1 cellular context compared by ENCODE assay signal in the genomic region with DNA sequence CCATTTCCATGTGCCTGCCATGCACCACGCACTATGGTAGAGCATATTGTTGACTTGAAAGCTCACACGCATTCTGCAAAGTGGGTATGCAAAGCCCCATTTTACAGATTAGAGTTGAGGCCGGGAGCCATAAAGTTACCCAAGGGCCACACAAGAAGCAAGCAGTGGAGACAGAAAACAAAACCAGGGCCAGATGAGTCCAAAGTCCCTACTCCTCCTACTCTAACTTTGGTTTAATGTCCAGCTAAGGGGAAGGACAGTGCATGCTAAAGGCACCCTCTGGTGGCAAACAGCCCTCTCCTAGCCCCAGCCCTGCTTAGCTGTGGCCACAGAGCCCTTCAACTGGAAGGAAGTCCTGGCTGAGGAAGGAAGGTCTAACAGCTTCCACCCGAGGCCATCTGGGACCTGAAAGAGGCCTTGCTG.
TF ChIP-seq lines count a peak whose summit lies in the region.

No MANE protein-coding gene starts in this region.

TF ChIP-seq in WTC11, 78 proteins besides CTCF, POLR2A, EP300 and RAD21 (continued from another document):
- TF ChIP-seq, protein P1, sequence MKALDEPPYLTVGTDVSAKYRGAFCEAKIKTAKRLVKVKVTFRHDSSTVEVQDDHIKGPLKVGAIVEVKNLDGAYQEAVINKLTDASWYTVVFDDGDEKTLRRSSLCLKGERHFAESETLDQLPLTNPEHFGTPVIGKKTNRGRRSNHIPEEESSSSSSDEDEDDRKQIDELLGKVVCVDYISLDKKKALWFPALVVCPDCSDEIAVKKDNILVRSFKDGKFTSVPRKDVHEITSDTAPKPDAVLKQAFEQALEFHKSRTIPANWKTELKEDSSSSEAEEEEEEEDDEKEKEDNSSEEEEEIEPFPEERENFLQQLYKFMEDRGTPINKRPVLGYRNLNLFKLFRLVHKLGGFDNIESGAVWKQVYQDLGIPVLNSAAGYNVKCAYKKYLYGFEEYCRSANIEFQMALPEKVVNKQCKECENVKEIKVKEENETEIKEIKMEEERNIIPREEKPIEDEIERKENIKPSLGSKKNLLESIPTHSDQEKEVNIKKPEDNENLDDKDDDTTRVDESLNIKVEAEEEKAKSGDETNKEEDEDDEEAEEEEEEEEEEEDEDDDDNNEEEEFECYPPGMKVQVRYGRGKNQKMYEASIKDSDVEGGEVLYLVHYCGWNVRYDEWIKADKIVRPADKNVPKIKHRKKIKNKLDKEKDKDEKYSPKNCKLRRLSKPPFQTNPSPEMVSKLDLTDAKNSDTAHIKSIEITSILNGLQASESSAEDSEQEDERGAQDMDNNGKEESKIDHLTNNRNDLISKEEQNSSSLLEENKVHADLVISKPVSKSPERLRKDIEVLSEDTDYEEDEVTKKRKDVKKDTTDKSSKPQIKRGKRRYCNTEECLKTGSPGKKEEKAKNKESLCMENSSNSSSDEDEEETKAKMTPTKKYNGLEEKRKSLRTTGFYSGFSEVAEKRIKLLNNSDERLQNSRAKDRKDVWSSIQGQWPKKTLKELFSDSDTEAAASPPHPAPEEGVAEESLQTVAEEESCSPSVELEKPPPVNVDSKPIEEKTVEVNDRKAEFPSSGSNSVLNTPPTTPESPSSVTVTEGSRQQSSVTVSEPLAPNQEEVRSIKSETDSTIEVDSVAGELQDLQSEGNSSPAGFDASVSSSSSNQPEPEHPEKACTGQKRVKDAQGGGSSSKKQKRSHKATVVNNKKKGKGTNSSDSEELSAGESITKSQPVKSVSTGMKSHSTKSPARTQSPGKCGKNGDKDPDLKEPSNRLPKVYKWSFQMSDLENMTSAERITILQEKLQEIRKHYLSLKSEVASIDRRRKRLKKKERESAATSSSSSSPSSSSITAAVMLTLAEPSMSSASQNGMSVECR (CRISPR knock-in tag; IDR thresholded peaks at IDR 0.05; ENCODE audit: borderline replicate concordance), result no peak
